ENCODE assay signal across 25 cellular contexts in the genomic region with DNA sequence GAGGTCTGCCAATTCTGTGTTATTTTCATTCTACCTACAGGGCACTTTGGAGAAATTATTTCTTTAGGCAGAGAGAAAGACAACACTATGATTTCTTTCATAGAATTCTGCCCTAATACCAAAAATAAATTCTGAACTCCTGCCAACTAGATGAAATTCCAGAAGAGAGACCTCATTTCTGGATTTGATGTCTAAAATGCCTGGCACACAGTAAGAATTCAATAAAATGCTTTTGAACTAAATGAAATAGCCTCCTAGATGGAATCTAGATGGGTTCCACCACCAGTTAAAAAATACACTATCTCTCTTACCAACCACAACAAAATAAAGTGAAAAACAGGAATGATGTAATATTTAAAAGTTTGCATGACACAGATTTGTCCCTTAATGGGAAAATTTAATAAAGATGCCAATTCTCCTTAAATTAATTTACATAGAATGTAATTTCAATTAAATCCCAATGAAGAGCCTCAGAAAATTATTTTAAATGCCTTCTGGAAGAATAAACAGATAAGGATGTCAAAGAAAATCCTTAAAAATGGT.
A peak's percentile ranks its signal among the peaks of the same experiment; 100 is the strongest.
DNase-seq lines count a peak whose midpoint lies in the region; ATAC-seq and TF ChIP-seq lines count a peak whose summit lies in the region.
"Had no signal": no experiment of that assay in that cellular context is flagged by ENCODE, and none has a peak within 500 bp of the region (broad histone marks: within the 10 kb centered on the region; RNA-seq: fewer than 3 reads in every experiment).

No MANE protein-coding gene starts in this region.

- no peaks in the 10 kb centered on the region for H3K36me3 Mint-ChIP-seq in CD8-positive, alpha-beta memory T cell
- H3K36me3 Mint-ChIP-seq in activated T-cell treated with anti-CD3 and anti-CD28 coated beads, Interleukin-2, amount 50 U/mL, for 72 hours (ENCODE audit: insufficient read depth in 2 of 2), result no peaks in the 10 kb centered on the region
- H3K36me3 Mint-ChIP-seq: naive B cell had no signal

- POLR2A ChIA-PET in CD8-positive, alpha-beta memory T cell (lab: Charles Lee), result no interaction called here

- H3K4me1 Mint-ChIP-seq in CD8-positive, alpha-beta memory T cell, result no peaks in the 10 kb centered on the region
- peaks cover 5% of the 10 kb centered on the region for H3K4me1 Mint-ChIP-seq in activated T-cell treated with anti-CD3 and anti-CD28 coated beads, Interleukin-2, amount 50 U/mL, for 72 hours (ENCODE audit: low read depth)
- H3K4me1 Mint-ChIP-seq: naive B cell had no signal

- peak overlapping the region; percentile 11 for H3K4me2 ChIP-seq in osteoblast (ENCODE audit: insufficient read depth, low read length)

- no peaks in the 10 kb centered on the region for H3K9me3 Mint-ChIP-seq in CD8-positive, alpha-beta memory T cell
- H3K9me3 Mint-ChIP-seq in activated T-cell treated with anti-CD3 and anti-CD28 coated beads, Interleukin-2, amount 50 U/mL, for 72 hours, result no peaks in the 10 kb centered on the region
- H3K9me3 Mint-ChIP-seq: naive B cell had no signal

- H3K27me3 ChIP-seq in osteoblast (ENCODE audit: insufficient read depth, low read length), result no peaks in the 10 kb centered on the region
- no peaks in the 10 kb centered on the region for H3K27me3 ChIP-seq in CD8-positive, alpha-beta memory T cell (ENCODE audit: insufficient read depth, low read length, poor library complexity, severe bottlenecking)
- H3K27me3 ChIP-seq: BE2C, heart left ventricle, uterus had no signal

- no peak for ATAC-seq in activated T-cell treated with anti-CD3 and anti-CD28 coated beads, Interleukin-2, amount 50 U/mL, for 72 hours (replicated peaks in 1 of 2)
- ATAC-seq: heart left ventricle had no signal

- no peak overlapping the region for H3K4me3 ChIP-seq in osteoblast (ENCODE audit: insufficient read depth, low read length)
- H3K4me3 ChIP-seq in CD8-positive, alpha-beta memory T cell (ENCODE audit: low read length), result no peak overlapping the region
- H3K4me3 ChIP-seq: coronary artery, heart left ventricle, lung, uterus had no signal

- DNase-seq in COLO829 (ENCODE audit: low spot score), result peak; percentile 19
- DNase-seq in SK-MEL-5 (ENCODE audit: low read depth, low spot score), result peak; percentile 10
- DNase-seq in epidermal melanocyte (ENCODE audit: insufficient read length, low spot score), result peak; percentile 34
- no peak for DNase-seq in osteoblast (ENCODE audit: insufficient read length, low spot score, missing footprints)
- no peak for DNase-seq in CD8-positive, alpha-beta memory T cell
- DNase-seq in activated CD4-positive, alpha-beta T cell treated with anti-CD3 and anti-CD28 coated beads for 4 hours, result no peak
- DNase-seq in NCI-H526 (lab: John Stamatoyannopoulos, UW), result no peak
- DNase-seq in activated T-cell treated with anti-CD3 and anti-CD28 coated beads, Interleukin-2, amount 50 U/mL, for 72 hours, result no peak
- DNase-seq: activated CD4-positive, alpha-beta T cell treated with anti-CD3 and anti-CD28 coated beads for 1 hour; anterior cingulate cortex; BE2C; GDM1; heart left ventricle; islet precursor cell; Karpas-422; naive B cell; NCI-H1105 treated with DMSO at 0.1 percent for 48 hours; NCI-H69; OCI-M1; posterior cingulate gyrus; stimulated activated CD4-positive, alpha-beta T cell treated with anti-CD3 and anti-CD28 coated beads, Interleukin-4, amount 100 ng/mL, for 1 hour; uterus had no signal

- CTCF ChIA-PET in CD8-positive, alpha-beta memory T cell (lab: Charles Lee), result no interaction called here

- in situ Hi-C loops in SK-MEL-5 (cut with HindIII; ENCODE audit: low pct_unique_long_range_greater_than_20kb, low sequenced_read_pairs), result no loop called here

- H3K27ac ChIP-seq in osteoblast (ENCODE audit: low read depth, low read length), result peak overlapping the region; percentile 12
- H3K27ac ChIP-seq in CD8-positive, alpha-beta memory T cell (ENCODE audit: low read depth, low read length), result no peak overlapping the region
- H3K27ac ChIP-seq: epithelial cell of prostate, heart left ventricle, uterus had no signal

- no peak overlapping the region for H3K4me3 Mint-ChIP-seq in CD8-positive, alpha-beta memory T cell
- no peak overlapping the region for H3K4me3 Mint-ChIP-seq in activated T-cell treated with anti-CD3 and anti-CD28 coated beads, Interleukin-2, amount 50 U/mL, for 72 hours
- H3K4me3 Mint-ChIP-seq: naive B cell had no signal

- no peak for TF ChIP-seq CTCF in osteoblast (IDR thresholded peaks at IDR 0.05; ENCODE audit: extremely low read depth, low read depth, low read length)

- H3K27ac Mint-ChIP-seq in CD8-positive, alpha-beta memory T cell, result no peak overlapping the region
- no peak overlapping the region for H3K27ac Mint-ChIP-seq in activated T-cell treated with anti-CD3 and anti-CD28 coated beads, Interleukin-2, amount 50 U/mL, for 72 hours
- H3K27ac Mint-ChIP-seq: naive B cell had no signal

- H3K79me2 ChIP-seq in osteoblast (ENCODE audit: insufficient read depth, low read length), result no peaks in the 10 kb centered on the region

- H3K4me1 ChIP-seq in osteoblast (ENCODE audit: insufficient read depth, low read length), result peaks cover 8% of the 10 kb centered on the region
- H3K4me1 ChIP-seq in CD8-positive, alpha-beta memory T cell (ENCODE audit: insufficient read depth, low read length), result no peaks in the 10 kb centered on the region

- no peaks in the 10 kb centered on the region for H4K20me1 ChIP-seq in osteoblast (ENCODE audit: insufficient read depth, low read length)

- H3K36me3 ChIP-seq in osteoblast (ENCODE audit: insufficient read depth, low read length), result no peaks in the 10 kb centered on the region
- H3K36me3 ChIP-seq in CD8-positive, alpha-beta memory T cell (ENCODE audit: insufficient read depth, low read length), result no peaks in the 10 kb centered on the region
- H3K36me3 ChIP-seq: BE2C, heart left ventricle, uterus had no signal

- H3K27me3 Mint-ChIP-seq in CD8-positive, alpha-beta memory T cell, result peaks cover 0 to 1% of the 10 kb centered on the region in 2 donors
- H3K27me3 Mint-ChIP-seq in activated T-cell treated with anti-CD3 and anti-CD28 coated beads, Interleukin-2, amount 50 U/mL, for 72 hours (ENCODE audit: low read depth), result no peaks in the 10 kb centered on the region
- H3K27me3 Mint-ChIP-seq: naive B cell had no signal

- no peaks in the 10 kb centered on the region for H3K9me3 ChIP-seq in osteoblast (ENCODE audit: low read depth, low read length)
- no peaks in the 10 kb centered on the region for H3K9me3 ChIP-seq in CD8-positive, alpha-beta memory T cell (ENCODE audit: low read length)
- H3K9me3 ChIP-seq: BE2C, heart left ventricle, uterus had no signal

- H2AFZ ChIP-seq in osteoblast (ENCODE audit: low read length), result no peak overlapping the region

Comparison
In these comparisons a context has a peak if more than half of its experiments do, and no peak if none do; other contexts are left out.
1. DNase-seq: peak in COLO829 (single experiment), SK-MEL-5 (single experiment) and epidermal melanocyte (single experiment); none in osteoblast (single experiment), CD8-positive, alpha-beta memory T cell (0 of 5), activated CD4-positive, alpha-beta T cell treated with anti-CD3 and anti-CD28 coated beads for 4 hours (0 of 2), NCI-H526 (0 of 2) and activated T-cell treated with anti-CD3 and anti-CD28 coated beads, Interleukin-2, amount 50 U/mL, for 72 hours (0 of 2).